Comparison of ENCODE assay signal across 27 cellular contexts in genomic region chr12:94235894-94236293, GRCh38.
DNase-seq lines count a peak whose midpoint lies in the region; ATAC-seq and TF ChIP-seq lines count a peak whose summit lies in the region.
"Had no signal": no experiment of that assay in that cellular context is flagged by ENCODE, and none has a peak within 500 bp of the region (broad histone marks: within the 10 kb centered on the region; RNA-seq: fewer than 3 reads in every experiment).

No MANE protein-coding gene starts in this region.

- H3K4me2 ChIP-seq in osteoblast (ENCODE audit: insufficient read depth, low read length): no peak overlapping the region

- H3K27me3 ChIP-seq in osteoblast (ENCODE audit: insufficient read depth, low read length): peaks cover 35% of the 10 kb centered on the region

- no peak for TF ChIP-seq CTCF in osteoblast (IDR thresholded peaks at IDR 0.05; ENCODE audit: extremely low read depth, low read depth, low read length)

- H3K79me2 ChIP-seq in osteoblast (ENCODE audit: insufficient read depth, low read length): no peaks in the 10 kb centered on the region

- no peaks in the 10 kb centered on the region for H4K20me1 ChIP-seq in osteoblast (ENCODE audit: insufficient read depth, low read length)

- no peaks in the 10 kb centered on the region for H3K4me1 ChIP-seq in osteoblast (ENCODE audit: insufficient read depth, low read length)

- CTCF ChIA-PET in HEK293T (lab: Yijun Ruan, JAX): no interaction called here

- DNase-seq in DMS79 treated with DMSO at 0.1 percent for 48 hours (lab: John Stamatoyannopoulos, UW) (peak; percentile 97), HEK293T (ENCODE audit: extremely low spot score) (peak; percentile 17), NCI-H510A (lab: John Stamatoyannopoulos, UW) (peak; percentile 2), SHP77 (lab: John Stamatoyannopoulos, UW) (peak; percentile 2 to 31), osteoblast (ENCODE audit: insufficient read length, low spot score, missing footprints) (no peak)
- DNase-seq in activated CD4-positive, alpha-beta T cell treated with anti-CD3 and anti-CD28 coated beads, Interleukin-2, amount 50 U/mL, for 1 hour: no peak
- no peak for DNase-seq in activated CD8-positive, alpha-beta memory T cell treated with anti-CD3 and anti-CD28 coated beads, Interleukin-2, amount 50 U/mL, for 48 hours
- DNase-seq: C1 segment of cervical spinal cord; CD4-positive, alpha-beta memory T cell; COR-L47; DMS53; EL; GDM1; GM23248; H7; HFFc6; KBM-7; MG63; NCI-H1694; NCI-H2081 treated with DMSO at 0.1 percent for 48 hours; NCI-H748 treated with DMSO at 0.1 percent for 48 hours; NK-92 treated with Interleukin-12 subunit alpha and Interleukin-12 subunit beta, amount 100 ng/mL, for 24 hours; PC-3; T-cell had no signal

- no peak overlapping the region for H2AFZ ChIP-seq in osteoblast (ENCODE audit: low read length)
- H2AFZ ChIP-seq: GM23248 had no signal

- no peak overlapping the region for H3K4me3 ChIP-seq in osteoblast (ENCODE audit: insufficient read depth, low read length)
- H3K4me3 ChIP-seq: GM12878, GM23248, MG63 had no signal

- H3K36me3 ChIP-seq in osteoblast (ENCODE audit: insufficient read depth, low read length): no peaks in the 10 kb centered on the region
- H3K36me3 ChIP-seq: MG63 had no signal

- H3K27ac ChIP-seq in osteoblast (ENCODE audit: low read depth, low read length): no peak overlapping the region
- H3K27ac ChIP-seq: GM23248 had no signal

- POLR2A ChIA-PET in HEK293T (lab: Yijun Ruan, JAX): no interaction called here

- no peak for ATAC-seq in HG03039 (IDR thresholded peaks at IDR 0.05; ENCODE audit: unreplicated experiment)
- ATAC-seq: GM12878, PC-3, Right ventricle myocardium inferior, T-cell had no signal

- no peaks in the 10 kb centered on the region for H3K9me3 ChIP-seq in osteoblast (ENCODE audit: low read depth, low read length)
- H3K9me3 ChIP-seq: MG63 had no signal

TF ChIP-seq in HEK293T, 16 proteins besides CTCF, POLR2A, EP300 and RAD21:
- TF ChIP-seq FOXM1 (IDR thresholded peaks at IDR 0.05; ENCODE audit: borderline replicate concordance) (no peak), PKNOX1 (IDR thresholded peaks at IDR 0.05) (peak; percentile 42)

Comparison
In these comparisons a context has a peak if more than half of its experiments do, and no peak if none do; other contexts are left out.
1. DNase-seq: peak in DMS79 treated with DMSO at 0.1 percent for 48 hours (single experiment), HEK293T (single experiment), NCI-H510A (single experiment) and SHP77 (2 of 2); none in activated CD4-positive, alpha-beta T cell treated with anti-CD3 and anti-CD28 coated beads, Interleukin-2, amount 50 U/mL, for 1 hour (single experiment), activated CD8-positive, alpha-beta memory T cell treated with anti-CD3 and anti-CD28 coated beads, Interleukin-2, amount 50 U/mL, for 48 hours (single experiment) and osteoblast (single experiment).